33 cellular contexts compared by ENCODE assay signal in genomic region chr4:37734989-37735388, GRCh38.
"Had no signal": no experiment of that assay in that cellular context is flagged by ENCODE, and none has a peak within 500 bp of the region (broad histone marks: within the 10 kb centered on the region; RNA-seq: fewer than 3 reads in every experiment).

No MANE protein-coding gene starts in this region.

- H3K4me3 ChIP-seq: MG63 had no signal

- DNase-seq: Karpas-422, Kasumi-1, MG63, MM.1S, NCI-H1048, NCI-H1092, NCI-H1092 treated with DMSO at 0.1 percent for 48 hours, NCI-H1105, NCI-H1105 treated with DMSO at 0.1 percent for 48 hours, NCI-H1417, NCI-H1417 treated with DMSO at 0.1 percent for 48 hours, NCI-H1436, NCI-H1436 treated with DMSO at 0.1 percent for 48 hours, NCI-H146, NCI-H1694, NCI-H1694 treated with DMSO at 0.1 percent for 48 hours, NCI-H187, NCI-H187 treated with DMSO at 0.1 percent for 48 hours, NCI-H1930, NCI-H2029, NCI-H2029 treated with DMSO at 0.1 percent for 48 hours, NCI-H2081, NCI-H2081 treated with DMSO at 0.1 percent for 48 hours, NCI-H2107, NCI-H2171, NCI-H2171 treated with DMSO at 0.1 percent for 48 hours, NCI-H2227 treated with DMSO at 0.1 percent for 48 hours, NCI-H226, NCI-H345, NCI-H446, NCI-H446 treated with DMSO at 0.1 percent for 48 hours, NCI-H510A, NCI-H510A treated with DMSO at 0.1 percent for 48 hours had no signal

- H3K36me3 ChIP-seq: MG63 had no signal

- H3K9me3 ChIP-seq: MG63 had no signal

- H3K27me3 ChIP-seq: MG63 had no signal
